8 cellular contexts compared by ENCODE assay signal in the genomic region with DNA sequence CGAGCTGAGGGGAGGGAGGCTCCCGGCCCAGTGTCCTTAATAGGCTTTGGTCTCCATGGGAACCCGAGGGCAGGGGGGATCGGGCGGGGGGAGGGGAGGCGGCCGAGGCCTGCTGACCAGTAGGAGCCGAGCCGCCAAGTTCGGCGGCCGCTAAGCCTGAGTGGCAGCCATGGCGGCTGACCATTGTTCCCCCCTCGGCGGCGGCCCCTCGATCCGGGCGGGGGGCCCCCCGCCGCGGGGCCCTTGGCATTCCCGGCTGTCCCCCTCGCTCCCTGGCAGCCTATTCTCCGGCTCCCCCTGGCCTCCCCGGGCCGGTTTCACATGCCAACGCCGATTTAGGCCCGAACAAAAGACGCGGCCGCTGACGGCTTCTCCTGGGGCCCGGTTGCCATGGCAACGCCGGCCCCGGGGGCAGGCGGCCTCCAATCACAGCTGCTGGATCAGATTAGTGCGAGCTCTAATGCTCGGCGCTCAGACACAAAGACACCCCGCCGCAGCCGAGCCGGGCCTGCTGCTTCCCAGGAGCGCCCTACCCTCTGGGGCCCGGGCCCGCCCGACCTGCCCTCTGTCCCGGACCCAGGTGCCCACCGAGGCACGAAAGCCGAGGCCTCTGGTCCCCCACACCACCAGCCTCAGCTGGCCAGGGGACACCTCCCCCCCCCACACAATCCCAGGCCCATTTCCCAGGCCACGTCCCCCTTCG. TPM values are rescaled to one million over a fixed set of nuclear protein-coding genes. Genes with fewer than 3 reads are reported as not detected.
DNase-seq lines count a peak whose midpoint lies in the region; ATAC-seq and TF ChIP-seq lines count a peak whose summit lies in the region.

No MANE protein-coding gene starts in this region.

- H3K4me3 ChIP-seq in CD8-positive, alpha-beta T cell (ENCODE audit: low read depth, low read length), result no peak overlapping the region
- H3K4me3 ChIP-seq in right cardiac atrium (ENCODE audit: low read length) (peak overlapping the region; percentile 51), retinal pigment epithelial cell (ENCODE audit: low read length) (peak overlapping the region; percentile 10)

- H3K27ac Mint-ChIP-seq in CD8-positive, alpha-beta T cell, result no peak overlapping the region

- 6% methylated on average over 56 of the region's 56 CpGs for WGBS in right cardiac atrium

- peaks cover 2% of the 10 kb centered on the region for H3K4me1 Mint-ChIP-seq in CD8-positive, alpha-beta T cell (ENCODE audit: low read depth)

- peaks cover 57% of the 10 kb centered on the region for H3K27me3 Mint-ChIP-seq in CD8-positive, alpha-beta T cell (ENCODE audit: low read depth)

- H3K27me3 ChIP-seq in CD8-positive, alpha-beta T cell (ENCODE audit: insufficient read depth, low read length), result peaks cover 4% of the 10 kb centered on the region
- no peaks in the 10 kb centered on the region for H3K27me3 ChIP-seq in right cardiac atrium (ENCODE audit: control insufficient read depth, insufficient read depth)

- POLR2A ChIA-PET in CD8-positive, alpha-beta T cell (lab: Charles Lee), result no interaction called here

- no peaks in the 10 kb centered on the region for H3K9me3 Mint-ChIP-seq in CD8-positive, alpha-beta T cell

- H3K9me3 ChIP-seq in CD8-positive, alpha-beta T cell (ENCODE audit: low read length), result no peaks in the 10 kb centered on the region
- H3K9me3 ChIP-seq in right cardiac atrium (ENCODE audit: control insufficient read depth, low read length), result no peaks in the 10 kb centered on the region

- H3K27ac ChIP-seq in CD8-positive, alpha-beta T cell (ENCODE audit: low read depth, low read length), result no peak overlapping the region
- H3K27ac ChIP-seq in angular gyrus (ENCODE audit: low read depth, low read length) (peak overlapping the region; percentile 78), right cardiac atrium (ENCODE audit: low read length) (no peak overlapping the region)

- peak in 2 of 7 experiments; percentile 20 to 49 for DNase-seq in CD8-positive, alpha-beta T cell
- DNase-seq in NCI-H1436 (lab: John Stamatoyannopoulos, UW), result peak; percentile 96
- peak; percentile 74 to 90 (median 89) for DNase-seq in right cardiac atrium
- peak; percentile 91 for DNase-seq in retinal pigment epithelial cell (ENCODE audit: low read depth)
- no peak for DNase-seq in HuH-7.5 (ENCODE audit: low spot score)

- intact Hi-C loops in CD8-positive, alpha-beta T cell (cut with DNase I, micrococcal nuclease), result loop anchor here in 1 of 2 experiments (5.0 kb wide), 1 partner anchor 51 kb away; no protein-coding TSS in a partner anchor
- intact Hi-C loops in right cardiac atrium (cut with DNase I), result no loop called here

- no peaks in the 10 kb centered on the region for H3K4me1 ChIP-seq in CD8-positive, alpha-beta T cell (ENCODE audit: insufficient read depth, low read length)
- no peaks in the 10 kb centered on the region for H3K4me1 ChIP-seq in right cardiac atrium (ENCODE audit: control insufficient read depth, insufficient read depth, low read length)

- no peak for TF ChIP-seq CTCF in CD8-positive, alpha-beta T cell (IDR thresholded peaks at IDR 0.05)
- TF ChIP-seq CTCF in retinal pigment epithelial cell (conservative IDR thresholded peaks at IDR 0.05; ENCODE audit: low read depth, low read length), result no peak

- H3K36me3 ChIP-seq in CD8-positive, alpha-beta T cell (ENCODE audit: insufficient read depth, low read length), result no peaks in the 10 kb centered on the region

- peak; percentile 54 for ATAC-seq in CD8-positive, alpha-beta T cell
- ATAC-seq in right cardiac atrium (peak; percentile 70 to 80), GM18870 (IDR thresholded peaks at IDR 0.05; ENCODE audit: unreplicated experiment) (no peak), GM21528 (IDR thresholded peaks at IDR 0.05; ENCODE audit: low FRiP score, unreplicated experiment) (no peak)

- CTCF ChIA-PET in CD8-positive, alpha-beta T cell (lab: Charles Lee), result interaction anchor here (0.8 to 2.4 kb wide), 2 partner anchors 17 to 68 kb away, joined by 3 to 8 read pairs; no protein-coding TSS in a partner anchor

- H3K4me3 Mint-ChIP-seq in CD8-positive, alpha-beta T cell, result no peak overlapping the region

- no peaks in the 10 kb centered on the region for H3K36me3 Mint-ChIP-seq in CD8-positive, alpha-beta T cell

RNA-seq across cellular contexts. Expression of gene MSI1, which starts 7.3 kb away (rescaled TPM):
- total RNA-seq in CD8-positive, alpha-beta T cell, result not detected
- 10 to 100 TPM in 1 of 4 donors, 1 to 10 TPM in 3; 3.0 to 10.7 (median 5.1) TPM for total RNA-seq in right cardiac atrium
- polyA plus RNA-seq in right cardiac atrium, result 2.1 TPM

RNA-seq across cellular contexts. Expression of gene PLA2G1B, which starts 34.1 kb away (rescaled TPM):
- not detected for total RNA-seq in CD8-positive, alpha-beta T cell
- total RNA-seq in right cardiac atrium, result not detected
- polyA plus RNA-seq in right cardiac atrium, result not detected

RNA-seq across cellular contexts. Expression of gene SIRT4, which starts 59.5 kb away (rescaled TPM):
- total RNA-seq in CD8-positive, alpha-beta T cell, result not detected
- 1 to 10 TPM; 3.0 to 6.9 (median 6.2) TPM for total RNA-seq in right cardiac atrium
- 6.0 TPM for polyA plus RNA-seq in right cardiac atrium

Comparison
In these comparisons a context has a peak if more than half of its experiments do, and no peak if none do; other contexts are left out.
1. ATAC-seq: peak in CD8-positive, alpha-beta T cell (single experiment) and right cardiac atrium (2 of 2); none in GM18870 (single experiment) and GM21528 (single experiment).